1 cellular context compared by ENCODE assay signal in the genomic region with DNA sequence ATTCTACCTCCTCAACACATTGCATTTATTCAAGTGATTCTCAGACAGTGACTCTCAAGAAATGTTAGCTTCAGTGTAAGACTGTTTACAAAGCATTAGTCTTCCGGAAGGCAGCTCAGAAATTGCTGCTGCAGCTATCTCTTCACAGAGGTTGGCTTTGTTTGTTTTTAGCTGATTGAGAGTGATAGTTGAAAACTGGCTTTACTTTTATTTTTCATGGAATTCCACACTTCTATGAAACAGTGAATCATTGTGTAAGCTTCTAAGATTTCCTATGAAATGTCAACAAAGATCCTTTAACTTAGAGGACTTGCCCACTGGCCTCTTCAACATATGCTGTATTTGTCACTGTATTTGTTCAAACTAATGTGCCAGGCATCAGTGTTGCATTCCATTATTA.
TF ChIP-seq lines count a peak whose summit lies in the region.

No MANE protein-coding gene starts in this region.

TF ChIP-seq in SK-N-SH, 30 proteins besides CTCF, POLR2A, EP300 and RAD21 (continued from another document):
- TF ChIP-seq RCOR1 (IDR thresholded peaks at IDR 0.05; ENCODE audit: low read length) (no peak), YY1 (IDR thresholded peaks at IDR 0.05; ENCODE audit: low read depth) (no peak), EZH2phosphoT487 (IDR thresholded peaks at IDR 0.05; ENCODE audit: borderline replicate concordance, low read depth) (no peak), TAF1 (IDR thresholded peaks at IDR 0.05; ENCODE audit: borderline replicate concordance, low read depth, low read length) (no peak)
